8 cellular contexts compared by ENCODE assay signal in the genomic region with DNA sequence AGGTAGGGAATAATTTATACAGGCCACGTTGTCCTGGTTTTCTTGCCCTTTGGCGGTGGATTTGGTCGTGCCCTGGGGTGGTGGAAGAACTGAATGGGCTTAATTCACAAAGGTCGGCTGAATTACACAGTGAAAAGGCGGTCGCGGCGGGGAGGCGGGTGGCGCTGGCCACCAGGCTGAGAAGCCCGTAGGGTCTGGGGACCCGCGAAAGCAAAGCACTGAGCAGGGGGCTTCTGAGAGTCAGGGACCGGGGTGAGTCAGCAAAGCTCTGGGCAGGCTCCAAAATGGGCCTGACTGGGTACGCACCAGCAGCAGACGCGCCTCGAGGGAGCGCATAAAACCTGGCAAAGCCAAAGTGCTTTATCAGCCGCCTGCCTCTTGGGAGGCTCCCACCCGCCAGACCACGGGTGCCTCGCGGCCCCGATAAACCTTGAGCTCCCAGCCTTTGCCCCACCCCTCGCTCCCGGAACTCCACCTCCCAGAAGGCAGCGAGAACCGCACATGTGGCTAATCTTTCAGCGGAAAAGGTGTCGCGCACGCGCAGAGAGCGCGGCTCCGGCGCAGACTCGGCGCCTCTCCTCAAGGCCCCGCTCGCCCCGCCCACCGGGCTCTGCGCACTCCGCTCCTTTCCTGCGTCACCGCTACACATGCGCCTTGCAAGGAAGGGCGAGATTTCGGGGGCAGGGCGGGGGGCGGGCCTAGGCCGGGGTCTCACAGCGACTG. TPM values are rescaled to one million over a fixed set of nuclear protein-coding genes. Genes with fewer than 3 reads are reported as not detected.
DNase-seq lines count a peak whose midpoint lies in the region; ATAC-seq and TF ChIP-seq lines count a peak whose summit lies in the region.

No MANE protein-coding gene starts in this region.

- H3K36me3 ChIP-seq in SU-DHL-6 (ENCODE audit: low read length), result no peaks in the 10 kb centered on the region
- peaks cover 79% of the 10 kb centered on the region for H3K36me3 ChIP-seq in adipocyte (ENCODE audit: control insufficient read depth, insufficient read depth, low read length, severe bottlenecking)
- H3K36me3 ChIP-seq in cardiac muscle cell, result peaks cover 57% of the 10 kb centered on the region
- no peaks in the 10 kb centered on the region for H3K36me3 ChIP-seq in parathyroid adenoma (ENCODE audit: control insufficient read depth, insufficient read depth, low read length)
- peaks cover 4 to 71% (median 20%) of the 10 kb centered on the region in 3 donors for H3K36me3 ChIP-seq in tibial nerve

- TF ChIP-seq EP300 in tibial nerve (IDR thresholded peaks at IDR 0.05), result peak in 1 of 2 donors; percentile 98

- H3K9me3 ChIP-seq in SU-DHL-6 (ENCODE audit: insufficient read depth, low read length) (no peaks in the 10 kb centered on the region), adipocyte (ENCODE audit: control insufficient read depth, low read length) (no peaks in the 10 kb centered on the region), cardiac muscle cell (ENCODE audit: low read depth) (no peaks in the 10 kb centered on the region), parathyroid adenoma (ENCODE audit: control insufficient read depth, low read length) (no peaks in the 10 kb centered on the region), tibial nerve (no peaks in the 10 kb centered on the region)

- H3K9me2 ChIP-seq in SU-DHL-6 (replicated peaks; ENCODE audit: insufficient read depth, low read length), result no peaks in the 10 kb centered on the region

- H3K4me3 ChIP-seq in GM12875 (ENCODE audit: low read depth, low read length) (peak overlapping the region; percentile 71), SU-DHL-6 (ENCODE audit: insufficient read depth, low read length, poor library complexity, severe bottlenecking) (peak overlapping the region; percentile 76), adipocyte (ENCODE audit: low read length) (peak overlapping the region; percentile 93), cardiac muscle cell (peak overlapping the region; percentile 74), parathyroid adenoma (ENCODE audit: low read depth, low read length) (peak overlapping the region; percentile 92), tibial nerve (peak overlapping the region; percentile 75 to 97 (median 79))

- peak overlapping the region; percentile 73 for H3K9ac ChIP-seq in SU-DHL-6 (ENCODE audit: low read length)
- H3K9ac ChIP-seq in adipocyte (ENCODE audit: low read length), result peak overlapping the region; percentile 98
- H3K9ac ChIP-seq in parathyroid adenoma, result no peak overlapping the region

- peak; percentile 94 for ATAC-seq in HG02763 (IDR thresholded peaks at IDR 0.05; ENCODE audit: unreplicated experiment)

- 1 to 2% methylated on average over 32 to 51 of the region's 55 CpGs for WGBS in tibial nerve, 2 donors

- H3K27me3 ChIP-seq in SU-DHL-6 (ENCODE audit: low read length), result no peaks in the 10 kb centered on the region
- H3K27me3 ChIP-seq in adipocyte (replicated peaks; ENCODE audit: control insufficient read depth, insufficient read depth, low read length), result no peaks in the 10 kb centered on the region
- H3K27me3 ChIP-seq in cardiac muscle cell, result no peaks in the 10 kb centered on the region
- H3K27me3 ChIP-seq in parathyroid adenoma (ENCODE audit: control insufficient read depth, insufficient read depth, low read length), result no peaks in the 10 kb centered on the region
- no peaks in the 10 kb centered on the region for H3K27me3 ChIP-seq in tibial nerve

- DNase-seq in NCI-H1417 (lab: John Stamatoyannopoulos, UW) (peak; percentile 99 to 100 (median 100)), adipocyte (ENCODE audit: low read depth) (peak; percentile 100), cardiac muscle cell (ENCODE audit: low read depth in 1 of 2, low spot score in 1 of 2) (peak; percentile 100), tibial nerve (ENCODE audit: low spot score in 2 of 2) (peak; percentile 97 to 98)

- H2AFZ ChIP-seq in SU-DHL-6 (ENCODE audit: low read depth, low read length, severe bottlenecking) (peak overlapping the region; percentile 56), parathyroid adenoma (peak overlapping the region; percentile 73)

- 0 out of 2 replicates have a peak, but pooled peaks cover 3% of the 10 kb centered on the region for H3F3A ChIP-seq in SU-DHL-6 (ENCODE audit: insufficient read depth)

- peak overlapping the region; percentile 75 for H3K4me2 ChIP-seq in SU-DHL-6 (ENCODE audit: low read depth, low read length, poor library complexity, severe bottlenecking)
- H3K4me2 ChIP-seq in parathyroid adenoma (ENCODE audit: low read length), result peak overlapping the region; percentile 59

- H3K27ac ChIP-seq in SU-DHL-6 (ENCODE audit: low read depth, low read length) (peak overlapping the region; percentile 58), cardiac muscle cell (peak overlapping the region; percentile 93), parathyroid adenoma (peak overlapping the region; percentile 62), tibial nerve (peak overlapping the region; percentile 79 to 88 (median 87))

- H3K79me2 ChIP-seq in SU-DHL-6 (ENCODE audit: insufficient read depth, low read length) (peaks cover 29% of the 10 kb centered on the region), parathyroid adenoma (peaks cover 14% of the 10 kb centered on the region)

- TF ChIP-seq CTCF in GM12875 (IDR thresholded peaks at IDR 0.05; ENCODE audit: borderline replicate concordance, insufficient read depth, low read depth, low read length) (no peak), SU-DHL-6 (IDR thresholded peaks at IDR 0.05; ENCODE audit: insufficient read depth, low read length, poor library complexity, severe bottlenecking) (no peak), cardiac muscle cell (IDR thresholded peaks at IDR 0.05; ENCODE audit: low read depth, low read length) (no peak), parathyroid adenoma (IDR thresholded peaks at IDR 0.05) (no peak), tibial nerve (IDR thresholded peaks at IDR 0.05) (no peak)

- peaks cover 21% of the 10 kb centered on the region for H3K4me1 ChIP-seq in adipocyte (ENCODE audit: control insufficient read depth, insufficient read depth, low read length)
- peaks cover 12% of the 10 kb centered on the region for H3K4me1 ChIP-seq in cardiac muscle cell (ENCODE audit: low read depth)
- peaks cover 15% of the 10 kb centered on the region for H3K4me1 ChIP-seq in parathyroid adenoma
- peaks cover 6 to 38% (median 15%) of the 10 kb centered on the region in 4 donors for H3K4me1 ChIP-seq in tibial nerve

- H4K20me1 ChIP-seq in SU-DHL-6 (ENCODE audit: low read depth, low read length), result no peaks in the 10 kb centered on the region

- TF ChIP-seq POLR2A in tibial nerve (IDR thresholded peaks at IDR 0.05), result no peak

RNA-seq across cellular contexts. Expression of a gene that starts 0.4 kb away (rescaled TPM):
- total RNA-seq in cardiac muscle cell (50.2 and 50.7 TPM in 2 replicates), tibial nerve (10 to 100 TPM; 51.6 to 96.9 (median 64.0) TPM)
- 74.4 and 78.5 TPM in 2 replicates for polyA plus RNA-seq in cardiac muscle cell

RNA-seq across cellular contexts. Expression of a gene that starts 11.0 kb away (rescaled TPM):
- 399 and 408 TPM in 2 replicates for total RNA-seq in cardiac muscle cell
- polyA plus RNA-seq in cardiac muscle cell, result 551 and 577 TPM in 2 replicates
- 100 to 1,000 TPM; 182 to 212 (median 199) TPM for total RNA-seq in tibial nerve

RNA-seq across cellular contexts. Expression of a gene that starts 30.4 kb away (rescaled TPM):
- total RNA-seq in cardiac muscle cell (96.3 and 135 TPM in 2 replicates), tibial nerve (10 to 100 TPM; 45.2 to 86.5 (median 66.1) TPM)
- 150 and 180 TPM in 2 replicates for polyA plus RNA-seq in cardiac muscle cell

RNA-seq across cellular contexts. Expression of a gene that starts 43.8 kb away (rescaled TPM):
- total RNA-seq in cardiac muscle cell (0.11 TPM in 1 of 2 replicates, not detected in the other), tibial nerve (1 to 10 TPM in 1 of 4 donors, under 1 TPM in 2, not detected in 1; 0.21 to 1.8 (median 0.22) TPM)
- 0.40 TPM in 1 of 2 replicates, not detected in the other for polyA plus RNA-seq in cardiac muscle cell

RNA-seq across cellular contexts. Expression of a gene that starts 50.5 kb away (rescaled TPM):
- total RNA-seq in cardiac muscle cell (38.2 and 82.1 TPM in 2 replicates), tibial nerve (10 to 100 TPM; 28.8 to 51.0 (median 36.5) TPM)
- 55.7 and 57.5 TPM in 2 replicates for polyA plus RNA-seq in cardiac muscle cell

Comparison
In these comparisons a context has a peak if more than half of its experiments do, and no peak if none do; other contexts are left out.
1. Peak in every context shown above with its lines: DNase-seq, ATAC-seq, H3K4me3 ChIP-seq and H3K27ac ChIP-seq.